9 cellular contexts compared by ENCODE assay signal in genomic region chr7:66697451-66698438, GRCh38. TPM values are rescaled to one million over a fixed set of nuclear protein-coding genes. Genes with fewer than 3 reads are reported as not detected.
DNase-seq lines count a peak whose midpoint lies in the region; ATAC-seq and TF ChIP-seq lines count a peak whose summit lies in the region.
"Had no signal": no experiment of that assay in that cellular context is flagged by ENCODE, and none has a peak within 500 bp of the region (broad histone marks: within the 10 kb centered on the region; RNA-seq: fewer than 3 reads in every experiment).

No MANE protein-coding gene starts in this region.

- no peaks in the 10 kb centered on the region for H3K4me1 Mint-ChIP-seq in stimulated activated memory B cell treated with anti-CD40 and anti-IgM and Interleukin-4, amounts not matched to agents 10 μg/mL and 1 μg/mL and 100 μg/mL, for 72 hours
- H3K4me1 Mint-ChIP-seq in CD4-positive, alpha-beta memory T cell, result peaks cover 0 to 1% (median 0%) of the 10 kb centered on the region in 4 donors
- H3K4me1 Mint-ChIP-seq: activated naive CD4-positive, alpha-beta T cell treated with anti-CD3 and anti-CD28 coated beads, Interleukin-2, amount 50 U/mL, for 24 hours had no signal

- H3K4me3 Mint-ChIP-seq in stimulated activated memory B cell treated with anti-CD40 and anti-IgM and Interleukin-4, amounts not matched to agents 10 μg/mL and 1 μg/mL and 100 μg/mL, for 72 hours, result no peak overlapping the region
- no peak overlapping the region for H3K4me3 Mint-ChIP-seq in CD4-positive, alpha-beta memory T cell
- H3K4me3 Mint-ChIP-seq: activated naive CD4-positive, alpha-beta T cell treated with anti-CD3 and anti-CD28 coated beads, Interleukin-2, amount 50 U/mL, for 24 hours had no signal

- peaks cover 3% of the 10 kb centered on the region for H3K4me1 ChIP-seq in foreskin keratinocyte
- H3K4me1 ChIP-seq in CD4-positive, alpha-beta memory T cell (ENCODE audit: insufficient read depth, low read length), result no peaks in the 10 kb centered on the region

- H3K27me3 ChIP-seq in foreskin keratinocyte, result no peaks in the 10 kb centered on the region
- H3K27me3 ChIP-seq in CD4-positive, alpha-beta memory T cell (ENCODE audit: insufficient read depth, low read length), result no peaks in the 10 kb centered on the region

- H3K27ac ChIP-seq in foreskin keratinocyte, result no peak overlapping the region
- no peak overlapping the region for H3K27ac ChIP-seq in CD4-positive, alpha-beta memory T cell (ENCODE audit: low read depth, low read length)

- POLR2A ChIA-PET in CD4-positive, alpha-beta memory T cell (lab: Charles Lee; ENCODE audit: partially characterized antibody), result no interaction called here

- H3K27me3 Mint-ChIP-seq in stimulated activated memory B cell treated with anti-CD40 and anti-IgM and Interleukin-4, amounts not matched to agents 10 μg/mL and 1 μg/mL and 100 μg/mL, for 72 hours, result no peaks in the 10 kb centered on the region
- no peaks in the 10 kb centered on the region for H3K27me3 Mint-ChIP-seq in CD4-positive, alpha-beta memory T cell
- H3K27me3 Mint-ChIP-seq: activated naive CD4-positive, alpha-beta T cell treated with anti-CD3 and anti-CD28 coated beads, Interleukin-2, amount 50 U/mL, for 24 hours had no signal

- peaks cover 21% of the 10 kb centered on the region for H3K36me3 Mint-ChIP-seq in stimulated activated memory B cell treated with anti-CD40 and anti-IgM and Interleukin-4, amounts not matched to agents 10 μg/mL and 1 μg/mL and 100 μg/mL, for 72 hours
- H3K36me3 Mint-ChIP-seq in CD4-positive, alpha-beta memory T cell, result peaks cover 0 to 2% of the 10 kb centered on the region in 2 donors
- H3K36me3 Mint-ChIP-seq: activated naive CD4-positive, alpha-beta T cell treated with anti-CD3 and anti-CD28 coated beads, Interleukin-2, amount 50 U/mL, for 24 hours had no signal

- CTCF ChIA-PET in CD4-positive, alpha-beta memory T cell (lab: Charles Lee; ENCODE audit: partially characterized antibody), result no interaction called here

- intact Hi-C loops in posterior vena cava (cut with DNase I), result no loop called here
- intact Hi-C loops in CD4-positive, alpha-beta memory T cell (cut with micrococcal nuclease), result no loop called here

- ATAC-seq in foreskin keratinocyte, result peak; percentile 60
- ATAC-seq in stimulated activated memory B cell treated with anti-CD40 and anti-IgM and Interleukin-4, amounts not matched to agents 10 μg/mL and 1 μg/mL and 100 μg/mL, for 72 hours, result no peak

- DNase-seq in GM03348 (ENCODE audit: low spot score), result peak; percentile 83
- DNase-seq in T1000 (lab: John Stamatoyannopoulos, UW), result peak; percentile 10
- no peak for DNase-seq in foreskin keratinocyte
- DNase-seq in posterior vena cava (ENCODE audit: low spot score), result peak; percentile 92
- DNase-seq in NCI-H2081 treated with DMSO at 0.1 percent for 48 hours (lab: John Stamatoyannopoulos, UW), result no peak
- no peak for DNase-seq in activated CD4-positive, alpha-beta T cell treated with anti-CD3 and anti-CD28 coated beads, Interleukin-2, amount 50 U/mL, for 4 hours
- DNase-seq in CD4-positive, alpha-beta memory T cell, result no peak

- TF ChIP-seq CTCF in foreskin keratinocyte (conservative IDR thresholded peaks at IDR 0.05), result no peak

- H3K9me3 Mint-ChIP-seq in stimulated activated memory B cell treated with anti-CD40 and anti-IgM and Interleukin-4, amounts not matched to agents 10 μg/mL and 1 μg/mL and 100 μg/mL, for 72 hours, result no peaks in the 10 kb centered on the region
- H3K9me3 Mint-ChIP-seq in CD4-positive, alpha-beta memory T cell, result peaks cover 0 to 2% (median 0%) of the 10 kb centered on the region in 8 donors
- H3K9me3 Mint-ChIP-seq: activated naive CD4-positive, alpha-beta T cell treated with anti-CD3 and anti-CD28 coated beads, Interleukin-2, amount 50 U/mL, for 24 hours had no signal

- no peaks in the 10 kb centered on the region for H3K36me3 ChIP-seq in CD4-positive, alpha-beta memory T cell (ENCODE audit: insufficient read depth, low read length)

- no peaks in the 10 kb centered on the region for H3K9me3 ChIP-seq in CD4-positive, alpha-beta memory T cell (ENCODE audit: control insufficient read depth in 1 of 2, low read length in 2 of 2)

- no peak overlapping the region for H3K4me3 ChIP-seq in CD4-positive, alpha-beta memory T cell (ENCODE audit: low read length in 2 of 2)

- H3K27ac Mint-ChIP-seq in stimulated activated memory B cell treated with anti-CD40 and anti-IgM and Interleukin-4, amounts not matched to agents 10 μg/mL and 1 μg/mL and 100 μg/mL, for 72 hours, result no peak overlapping the region
- H3K27ac Mint-ChIP-seq in CD4-positive, alpha-beta memory T cell, result peak overlapping the region in 3 of 7 donors; percentile 42 to 59 (median 52)
- H3K27ac Mint-ChIP-seq: activated naive CD4-positive, alpha-beta T cell treated with anti-CD3 and anti-CD28 coated beads, Interleukin-2, amount 50 U/mL, for 24 hours had no signal

RNA-seq across cellular contexts. Expression of gene RABGEF1, which starts 42.8 kb away (rescaled TPM):
- total RNA-seq in foreskin keratinocyte, result 31.7 and 33.5 TPM in 2 replicates
- 12.3 and 15.6 TPM in 2 replicates for polyA plus RNA-seq in foreskin keratinocyte
- total RNA-seq in posterior vena cava, result 10 to 100 TPM; 29.9 to 39.6 TPM
- 10 to 100 TPM; 23.0 to 28.6 TPM for total RNA-seq in CD4-positive, alpha-beta memory T cell
- 10 to 100 TPM; 16.2 to 21.9 TPM for polyA plus RNA-seq in CD4-positive, alpha-beta memory T cell

Comparison
In these comparisons a context has a peak if more than half of its experiments do, and no peak if none do; other contexts are left out.
1. DNase-seq: peak in GM03348 (single experiment), T1000 (single experiment) and posterior vena cava (single experiment); none in foreskin keratinocyte (0 of 2), NCI-H2081 treated with DMSO at 0.1 percent for 48 hours (single experiment), activated CD4-positive, alpha-beta T cell treated with anti-CD3 and anti-CD28 coated beads, Interleukin-2, amount 50 U/mL, for 4 hours (0 of 2) and CD4-positive, alpha-beta memory T cell (0 of 5).